In the genomic region with DNA sequence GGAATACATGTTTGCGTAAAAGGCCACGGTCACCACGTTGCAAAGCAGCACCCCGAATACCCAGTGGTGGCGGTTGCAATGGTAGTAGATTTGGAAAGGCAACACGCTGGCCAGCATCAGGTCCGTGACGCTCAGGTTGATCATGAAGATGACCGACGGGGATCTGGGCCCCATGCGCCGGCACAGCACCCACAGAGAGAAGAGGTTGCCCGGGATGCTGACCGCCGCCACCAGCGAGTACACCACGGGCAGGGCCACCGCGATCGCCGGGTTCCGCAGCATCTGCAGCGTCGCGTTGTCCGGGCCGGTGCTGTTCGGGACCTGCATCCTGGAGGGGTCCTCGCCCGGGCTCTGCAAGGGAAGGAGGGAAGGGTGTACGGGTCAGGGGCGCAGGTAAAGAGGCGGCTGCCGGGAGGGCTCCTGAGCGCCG, we compare ENCODE assay signal across 11 cellular contexts. TPM values are rescaled to one million over a fixed set of nuclear protein-coding genes. Genes with fewer than 3 reads are reported as not detected.
DNase-seq lines count a peak whose midpoint lies in the region; ATAC-seq and TF ChIP-seq lines count a peak whose summit lies in the region.
"Had no signal": no experiment of that assay in that cellular context is flagged by ENCODE, and none has a peak within 500 bp of the region (broad histone marks: within the 10 kb centered on the region; RNA-seq: fewer than 3 reads in every experiment).

No MANE protein-coding gene starts in this region.

- H4K20me1 ChIP-seq in DND-41 (ENCODE audit: insufficient read depth, low read length): peaks cover 50% of the 10 kb centered on the region
- H4K20me1 ChIP-seq in MM.1S (ENCODE audit: insufficient read depth, low read length): no peaks in the 10 kb centered on the region

- H3F3A ChIP-seq in MM.1S (ENCODE audit: insufficient read depth, low read length): peaks cover 24% of the 10 kb centered on the region

- peak overlapping the region; percentile 82 for H3K4me3 Mint-ChIP-seq in central memory CD8-positive, alpha-beta T cell
- H3K4me3 Mint-ChIP-seq in natural killer cell treated with Interleukin-12 subunit alpha and Interleukin-12 subunit beta and Interleukin-15 and Interleukin-18, amount 100 ng/mL, for 72 hours: peak overlapping the region; percentile 87

- TF ChIP-seq CTCF in DND-41 (IDR thresholded peaks at IDR 0.05; ENCODE audit: borderline replicate concordance, extremely low read depth, low read length, poor library complexity, severe bottlenecking) (no peak), MM.1S (IDR thresholded peaks at IDR 0.05; ENCODE audit: low read length) (no peak)

- H3K9ac ChIP-seq in DND-41 (ENCODE audit: low read depth, low read length) (no peak overlapping the region), MM.1S (ENCODE audit: low read length) (no peak overlapping the region)

- H3K9me3 Mint-ChIP-seq in central memory CD8-positive, alpha-beta T cell: no peaks in the 10 kb centered on the region
- H3K9me3 Mint-ChIP-seq in natural killer cell treated with Interleukin-12 subunit alpha and Interleukin-12 subunit beta and Interleukin-15 and Interleukin-18, amount 100 ng/mL, for 72 hours: no peaks in the 10 kb centered on the region

- intact Hi-C loops in sciatic nerve (cut with DNase I): loop anchor here (10.0 kb wide), 1 partner anchor 1139 kb away; no protein-coding TSS in a partner anchor

- peaks cover 70% of the 10 kb centered on the region for H3K36me3 Mint-ChIP-seq in central memory CD8-positive, alpha-beta T cell (ENCODE audit: insufficient read depth)
- no peaks in the 10 kb centered on the region for H3K36me3 Mint-ChIP-seq in natural killer cell treated with Interleukin-12 subunit alpha and Interleukin-12 subunit beta and Interleukin-15 and Interleukin-18, amount 100 ng/mL, for 72 hours

- H3K4me2 ChIP-seq in DND-41 (ENCODE audit: insufficient read depth, low read length) (no peak overlapping the region), MM.1S (ENCODE audit: low read depth, low read length) (no peak overlapping the region)

- H2AFZ ChIP-seq in DND-41 (ENCODE audit: low read depth, low read length) (no peak overlapping the region), MM.1S (ENCODE audit: low read length) (no peak overlapping the region)

- H3K27me3 Mint-ChIP-seq in central memory CD8-positive, alpha-beta T cell: no peaks in the 10 kb centered on the region
- H3K27me3 Mint-ChIP-seq in natural killer cell treated with Interleukin-12 subunit alpha and Interleukin-12 subunit beta and Interleukin-15 and Interleukin-18, amount 100 ng/mL, for 72 hours: no peaks in the 10 kb centered on the region

- ATAC-seq in DND-41 (ENCODE audit: insufficient read depth, low read depth) (no peak), HG02970 (IDR thresholded peaks at IDR 0.05; ENCODE audit: low FRiP score, unreplicated experiment) (no peak), GM19467 (IDR thresholded peaks at IDR 0.05; ENCODE audit: unreplicated experiment) (no peak), sciatic nerve (no peak)
- no peak for ATAC-seq in central memory CD8-positive, alpha-beta T cell (replicated peaks; ENCODE audit: extremely low read depth, poor library complexity, severe bottlenecking)
- no peak for ATAC-seq in natural killer cell treated with Interleukin-12 subunit alpha and Interleukin-12 subunit beta and Interleukin-15 and Interleukin-18, amount 100 ng/mL, for 72 hours

- H3K4me1 ChIP-seq in DND-41 (ENCODE audit: insufficient read depth, low read length): peaks cover 32% of the 10 kb centered on the region
- H3K4me1 ChIP-seq in MM.1S (ENCODE audit: low read length): peaks cover 27% of the 10 kb centered on the region

- H3K4me1 Mint-ChIP-seq in central memory CD8-positive, alpha-beta T cell: peaks cover 90% of the 10 kb centered on the region
- peaks cover 68 to 79% of the 10 kb centered on the region in 2 donors for H3K4me1 Mint-ChIP-seq in natural killer cell treated with Interleukin-12 subunit alpha and Interleukin-12 subunit beta and Interleukin-15 and Interleukin-18, amount 100 ng/mL, for 72 hours (ENCODE audit: low read depth in 2 of 2)

- H3K27me3 ChIP-seq in DND-41 (ENCODE audit: insufficient read depth, low read length, poor library complexity): no peaks in the 10 kb centered on the region
- no peaks in the 10 kb centered on the region for H3K27me3 ChIP-seq in MM.1S (replicated peaks; ENCODE audit: insufficient read depth, low read length)
- H3K27me3 ChIP-seq: ovary had no signal

- H3K79me2 ChIP-seq in DND-41 (ENCODE audit: insufficient read depth, low read length): peaks cover 68% of the 10 kb centered on the region
- peaks cover 26% of the 10 kb centered on the region for H3K79me2 ChIP-seq in MM.1S (ENCODE audit: low read length)

- DNase-seq in DND-41: peak; percentile 3
- DNase-seq in MM.1S: no peak
- peak; percentile 9 to 14 for DNase-seq in central memory CD8-positive, alpha-beta T cell (ENCODE audit: low spot score in 2 of 2)
- no peak for DNase-seq in natural killer cell treated with Interleukin-12 subunit alpha and Interleukin-12 subunit beta and Interleukin-15 and Interleukin-18, amount 100 ng/mL, for 72 hours (ENCODE audit: low spot score)
- DNase-seq in NCI-H524 (lab: John Stamatoyannopoulos, UW): no peak
- no peak for DNase-seq in sciatic nerve (ENCODE audit: low spot score)
- DNase-seq: GOT3, NCI-H2081 treated with DMSO at 0.1 percent for 48 hours, ovary had no signal

- H3K27ac ChIP-seq in DND-41 (ENCODE audit: low read length) (no peak overlapping the region), MM.1S (ENCODE audit: low read length) (peak overlapping the region; percentile 98; the same call in 1 of the 2 replicates)
- H3K27ac ChIP-seq: ovary had no signal

- H3K4me3 ChIP-seq in DND-41 (ENCODE audit: low read depth in 1 of 2, low read length in 2 of 2) (no peak overlapping the region), MM.1S (ENCODE audit: low read length) (no peak overlapping the region)
- H3K4me3 ChIP-seq: ovary had no signal

- H3K27ac Mint-ChIP-seq in central memory CD8-positive, alpha-beta T cell (ENCODE audit: low read depth): peak overlapping the region; percentile 96
- H3K27ac Mint-ChIP-seq in natural killer cell treated with Interleukin-12 subunit alpha and Interleukin-12 subunit beta and Interleukin-15 and Interleukin-18, amount 100 ng/mL, for 72 hours: peak overlapping the region; percentile 95 to 98

- H3K36me3 ChIP-seq in DND-41 (ENCODE audit: insufficient read depth, low read length) (peaks cover 72% of the 10 kb centered on the region), MM.1S (replicated peaks; ENCODE audit: insufficient read depth, low read length) (peaks cover 7% of the 10 kb centered on the region)
- H3K36me3 ChIP-seq: ovary had no signal

- H3K9me3 ChIP-seq in DND-41 (ENCODE audit: insufficient read depth, low read length, severe bottlenecking) (no peaks in the 10 kb centered on the region), MM.1S (replicated peaks; ENCODE audit: insufficient read depth, low read length) (no peaks in the 10 kb centered on the region)
- H3K9me3 ChIP-seq: ovary had no signal

- no peaks in the 10 kb centered on the region for H3K9me2 ChIP-seq in MM.1S (replicated peaks; ENCODE audit: insufficient read depth, low read length)

RNA-seq across cellular contexts. Expression of a gene that starts 13.5 kb away (rescaled TPM):
- total RNA-seq in natural killer cell treated with Interleukin-12 subunit alpha and Interleukin-12 subunit beta and Interleukin-15 and Interleukin-18, amount 100 ng/mL, for 72 hours: 10 to 100 TPM; 84.8 to 94.2 TPM
- 35.0 TPM for total RNA-seq in sciatic nerve

Comparison
In these comparisons a context has a peak if more than half of its experiments do, and no peak if none do; other contexts are left out.
1. DNase-seq: peak in DND-41 (single experiment) and central memory CD8-positive, alpha-beta T cell (2 of 2); none in MM.1S (single experiment), natural killer cell treated with Interleukin-12 subunit alpha and Interleukin-12 subunit beta and Interleukin-15 and Interleukin-18, amount 100 ng/mL, for 72 hours (single experiment), NCI-H524 (0 of 2) and sciatic nerve (single experiment).